1 cellular context compared by ENCODE assay signal in genomic region chr22:35517769-35518530, GRCh38.
TF ChIP-seq lines count a peak whose summit lies in the region.

No MANE protein-coding gene starts in this region.

TF ChIP-seq in GM23338, 12 proteins besides CTCF, POLR2A, EP300 and RAD21:
- TF ChIP-seq ZNF462 (CRISPR knock-in tag; IDR thresholded peaks at IDR 0.05) (no peak), REST (IDR thresholded peaks at IDR 0.05; ENCODE audit: unreplicated experiment) (peak; percentile 21)
TF ChIP-seq in GM23338: peak in this region for 1.
